In genomic region chr20:62368303-62368628, GRCh38 we compare ENCODE assay signal across 1 cellular context.
TF ChIP-seq lines count a peak whose summit lies in the region.

No MANE protein-coding gene starts in this region.

TF ChIP-seq in HepG2, 621 proteins besides CTCF, POLR2A, EP300 and RAD21 (continued from another document and continues in another):
- TF ChIP-seq MLXIP (CRISPR knock-in tag; IDR thresholded peaks at IDR 0.05; ENCODE audit: borderline replicate concordance): no peak
- no peak for TF ChIP-seq ZSCAN30 (CRISPR knock-in tag; IDR thresholded peaks at IDR 0.05)
- no peak for TF ChIP-seq ZBTB2 (CRISPR knock-in tag; IDR thresholded peaks at IDR 0.05; ENCODE audit: low read depth)
- no peak for TF ChIP-seq BATF2 (CRISPR knock-in tag; IDR thresholded peaks at IDR 0.05)
- TF ChIP-seq ZNF225 (CRISPR knock-in tag; IDR thresholded peaks at IDR 0.05): peak; percentile 8; the same call in 1 of the 2 replicates
- no peak for TF ChIP-seq ZNF24 (IDR thresholded peaks at IDR 0.05)
- no peak for TF ChIP-seq GATAD1 (CRISPR knock-in tag; IDR thresholded peaks at IDR 0.05)
- no peak for TF ChIP-seq E2F1 (CRISPR knock-in tag; IDR thresholded peaks at IDR 0.05)
- peak; percentile 6; the same call in 1 of the 2 replicates for TF ChIP-seq ERF (CRISPR knock-in tag; IDR thresholded peaks at IDR 0.05)
- TF ChIP-seq MLX (CRISPR knock-in tag; IDR thresholded peaks at IDR 0.05): no peak
- TF ChIP-seq ZNF546 (CRISPR knock-in tag; conservative IDR thresholded peaks at IDR 0.05): no peak
- no peak; the same call in 1 of the 2 replicates for TF ChIP-seq ZNF205 (CRISPR knock-in tag; IDR thresholded peaks at IDR 0.05)
- no peak for TF ChIP-seq RBFOX2 (IDR thresholded peaks at IDR 0.05; ENCODE audit: low read depth, low read length)
- TF ChIP-seq SNAI1 (CRISPR knock-in tag; IDR thresholded peaks at IDR 0.05; ENCODE audit: borderline replicate concordance): no peak
- no peak for TF ChIP-seq ZNF747 (CRISPR knock-in tag; IDR thresholded peaks at IDR 0.05; ENCODE audit: borderline replicate concordance)
- no peak for TF ChIP-seq ZNF441 (CRISPR knock-in tag; IDR thresholded peaks at IDR 0.05; ENCODE audit: borderline replicate concordance)
- no peak for TF ChIP-seq ATF1 (CRISPR knock-in tag; IDR thresholded peaks at IDR 0.05)
- TF ChIP-seq MEF2D (CRISPR knock-in tag; IDR thresholded peaks at IDR 0.05): no peak; the same call in 1 of the 2 replicates
- no peak for TF ChIP-seq ZNF572 (CRISPR knock-in tag; IDR thresholded peaks at IDR 0.05)
- no peak for TF ChIP-seq ZNF234 (CRISPR knock-in tag; conservative IDR thresholded peaks at IDR 0.05)
- 0 out of 2 replicates have a peak, but pooled peaks have one; percentile 15 for TF ChIP-seq THAP7 (CRISPR knock-in tag; IDR thresholded peaks at IDR 0.05)
- no peak for TF ChIP-seq ZNF512B (CRISPR knock-in tag; IDR thresholded peaks at IDR 0.05; ENCODE audit: borderline replicate concordance)
- no peak for TF ChIP-seq BRF2 (CRISPR knock-in tag; IDR thresholded peaks at IDR 0.05)
- no peak for TF ChIP-seq JUND (CRISPR knock-in tag; IDR thresholded peaks at IDR 0.05)
- TF ChIP-seq ATAD3A (CRISPR knock-in tag; IDR thresholded peaks at IDR 0.05): no peak
- 0 out of 2 replicates have a peak, but pooled peaks have one; percentile 70 for TF ChIP-seq ZBTB39 (CRISPR knock-in tag; IDR thresholded peaks at IDR 0.05)
- TF ChIP-seq MTF1 (CRISPR knock-in tag; IDR thresholded peaks at IDR 0.05): no peak
- TF ChIP-seq SAFB2 (CRISPR knock-in tag; IDR thresholded peaks at IDR 0.05; ENCODE audit: borderline replicate concordance, low read depth): no peak
- TF ChIP-seq ZNF136 (CRISPR knock-in tag; IDR thresholded peaks at IDR 0.05; ENCODE audit: low read depth): no peak
- TF ChIP-seq PAF1 (CRISPR knock-in tag; IDR thresholded peaks at IDR 0.05): no peak
- 0 out of 2 replicates have a peak, but pooled peaks have one; percentile 70 for TF ChIP-seq ZNF431 (CRISPR knock-in tag; IDR thresholded peaks at IDR 0.05; ENCODE audit: borderline replicate concordance, low read depth)
- peak; percentile 7; the same call in 1 of the 2 replicates for TF ChIP-seq KDM5B (CRISPR knock-in tag; IDR thresholded peaks at IDR 0.05; ENCODE audit: borderline replicate concordance)
- TF ChIP-seq MBD4 (IDR thresholded peaks at IDR 0.05; ENCODE audit: borderline replicate concordance, low read length): no peak
- TF ChIP-seq FOXO4 (CRISPR knock-in tag; conservative IDR thresholded peaks at IDR 0.05): 0 out of 2 replicates have a peak, but pooled peaks have one; percentile 49
- TF ChIP-seq MXD4 (CRISPR knock-in tag; IDR thresholded peaks at IDR 0.05): no peak
- no peak; the same call in 1 of the 2 replicates for TF ChIP-seq ZNF780A (CRISPR knock-in tag; IDR thresholded peaks at IDR 0.05)
- peak; percentile 70; the same call in 1 of the 2 replicates for TF ChIP-seq AKAP8 (CRISPR knock-in tag; IDR thresholded peaks at IDR 0.05)
- no peak for TF ChIP-seq MED8 (CRISPR knock-in tag; IDR thresholded peaks at IDR 0.05; ENCODE audit: insufficient replicate concordance)
- TF ChIP-seq KLF9 (CRISPR knock-in tag; IDR thresholded peaks at IDR 0.05; ENCODE audit: low read depth): no peak
- 0 out of 2 replicates have a peak, but pooled peaks have one; percentile 10 for TF ChIP-seq ZNF350 (CRISPR knock-in tag; IDR thresholded peaks at IDR 0.05; ENCODE audit: borderline replicate concordance, low read depth)
- no peak; the same call in 1 of the 2 replicates for TF ChIP-seq RARA (CRISPR knock-in tag; IDR thresholded peaks at IDR 0.05)
- 0 out of 2 replicates have a peak, but pooled peaks have one; percentile 5 for TF ChIP-seq ZBTB25 (CRISPR knock-in tag; IDR thresholded peaks at IDR 0.05)
- TF ChIP-seq ZNF282 (IDR thresholded peaks at IDR 0.05; ENCODE audit: partially characterized antibody): no peak
